8 cellular contexts compared by ENCODE assay signal in genomic region chr21:38806942-38807284, GRCh38. TPM values are rescaled to one million over a fixed set of nuclear protein-coding genes. Genes with fewer than 3 reads are reported as not detected.
A peak's percentile ranks its signal among the peaks of the same experiment; 100 is the strongest.
DNase-seq lines count a peak whose midpoint lies in the region; ATAC-seq, FAIRE-seq and TF ChIP-seq lines count a peak whose summit lies in the region.

No MANE protein-coding gene starts in this region.

- in situ Hi-C loops in GM12878 (cut with MboI) (no loop called here), KBM-7 (cut with MboI; ENCODE audit: low pct_unique_long_range_greater_than_20kb, low sequenced_read_pairs) (no loop called here)

- no TSS peak for BruUV-seq in GM12878 (replicated peaks; lab: Mats Ljungman, UMichigan)

- H4K20me1 ChIP-seq in DND-41 (ENCODE audit: insufficient read depth, low read length) (peaks cover 58% of the 10 kb centered on the region), GM12878 (ENCODE audit: control insufficient read depth, insufficient read depth) (no peaks in the 10 kb centered on the region)

- DNase-seq in DND-41 (no peak), NCI-H1105 treated with DMSO at 0.1 percent for 48 hours (lab: John Stamatoyannopoulos, UW) (peak; percentile 45), GM12878 (ENCODE audit: low read depth, low spot score) (no peak), lower lobe of right lung (no peak), aorta (no peak), KBM-7 (no peak)

- H3K4me3 ChIP-seq in DND-41 (ENCODE audit: low read depth in 1 of 2, low read length in 2 of 2) = peak overlapping the region; percentile 52 to 62
- peak overlapping the region; percentile 83 for H3K4me3 ChIP-seq in GM12878
- H3K4me3 ChIP-seq in lower lobe of right lung = peak overlapping the region; percentile 82
- peak overlapping the region; percentile 96 to 99 for H3K4me3 ChIP-seq in aorta (ENCODE audit: low read length in 2 of 2)

- no peaks in the 10 kb centered on the region for H3K9me3 ChIP-seq in DND-41 (ENCODE audit: insufficient read depth, low read length, severe bottlenecking)
- no peaks in the 10 kb centered on the region for H3K9me3 ChIP-seq in GM12878 (replicated peaks; ENCODE audit: control insufficient read depth, insufficient read depth, low read length)
- no peaks in the 10 kb centered on the region for H3K9me3 ChIP-seq in lower lobe of right lung
- no peaks in the 10 kb centered on the region for H3K9me3 ChIP-seq in aorta (ENCODE audit: control insufficient read depth, low read length)

- H3K79me2 ChIP-seq in DND-41 (ENCODE audit: insufficient read depth, low read length) (peaks cover 75% of the 10 kb centered on the region), GM12878 (ENCODE audit: control insufficient read depth, insufficient read depth, low read length) (no peaks in the 10 kb centered on the region)

- TF ChIP-seq POLR2A in GM12878 (IDR thresholded peaks at IDR 0.05; ENCODE audit: low read depth, low read length) = no peak

- H3K9ac ChIP-seq in DND-41 (ENCODE audit: low read depth, low read length) = peak overlapping the region; percentile 77
- H3K9ac ChIP-seq in GM12878 (ENCODE audit: control insufficient read depth, insufficient read depth, low read length) = peak overlapping the region; percentile 73; the same call in 1 of the 2 replicates

- POLR2A ChIA-PET in GM12878 (lab: Charles Lee) = no interaction called here

- H3K4me1 ChIP-seq in DND-41 (ENCODE audit: insufficient read depth, low read length) (peaks cover 60% of the 10 kb centered on the region), GM12878 (ENCODE audit: control insufficient read depth, insufficient read depth, low read length) (peaks cover 11% of the 10 kb centered on the region), lower lobe of right lung (peaks cover 60% of the 10 kb centered on the region), aorta (ENCODE audit: control insufficient read depth in 1 of 2, insufficient read depth in 2 of 2, low read length in 2 of 2) (peaks cover 2 to 12% of the 10 kb centered on the region in 2 donors)

- intact Hi-C loops in GM12878 (cut with micrococcal nuclease; ENCODE audit: unreplicated experiment) = no loop called here
- intact Hi-C loops in lower lobe of right lung (cut with DNase I) = no loop called here
- intact Hi-C loops in aorta (cut with DNase I) = loop anchor here (5.0 to 10.0 kb wide), 6 partner anchors 40 to 320 kb away; no protein-coding TSS in a partner anchor

- SMC1A ChIA-PET in GM12878 (lab: Charles Lee; ENCODE audit: uncharacterized antibody, unreplicated experiment) = interaction anchor here (0.6 to 1.3 kb wide), 7 partner anchors 25 to 374 kb away, joined by 3 to 4 read pairs (median 4); no protein-coding TSS in a partner anchor

- WGBS in GM12878 (ENCODE audit: insufficient coverage, insufficient replicate concordance, low lambda C conversion rate, missing lambda C conversion rate) = 33% methylated on average over 9 of the region's 9 CpGs
- 0% methylated on average over 9 of the region's 9 CpGs for WGBS in aorta, 2 donors

- H2AFZ ChIP-seq in DND-41 (ENCODE audit: low read depth, low read length) = no peak overlapping the region
- no peak overlapping the region for H2AFZ ChIP-seq in GM12878 (ENCODE audit: control insufficient read depth, low read depth, low read length)

- TF ChIP-seq EP300 in GM12878 (IDR thresholded peaks at IDR 0.05; ENCODE audit: borderline replicate concordance in 1 of 2, control insufficient read depth in 1 of 2, low read depth in 2 of 2, low read length in 2 of 2) = no peak

- RAD21 ChIA-PET in GM12878 (lab: Charles Lee; ENCODE audit: unreplicated experiment) = interaction anchor here (1.2 kb wide), 1 partner anchor 46 kb away, joined by 3 read pairs; no protein-coding TSS in a partner anchor

- ATAC-seq in DND-41 (ENCODE audit: insufficient read depth, low read depth) (no peak), GM12878 (no peak), lower lobe of right lung (no peak), aorta (ENCODE audit: low FRiP score) (no peak), HG02610 (IDR thresholded peaks at IDR 0.05; ENCODE audit: unreplicated experiment) (no peak), HG02642 (IDR thresholded peaks at IDR 0.05; ENCODE audit: poor library complexity, unreplicated experiment) (no peak)

- CTCF ChIA-PET in GM12878 (lab: Yijun Ruan, JAX) = interaction anchor here (1.2 to 2.3 kb wide), 2 partner anchors 25 to 57 kb away, joined by 5 to 6 read pairs; no protein-coding TSS in a partner anchor

- H3K27ac ChIP-seq in DND-41 (ENCODE audit: low read length) = peak overlapping the region; percentile 94
- H3K27ac ChIP-seq in GM12878 (ENCODE audit: control insufficient read depth, insufficient read depth) = no peak overlapping the region
- peak overlapping the region; percentile 98 for H3K27ac ChIP-seq in lower lobe of right lung
- H3K27ac ChIP-seq in aorta (ENCODE audit: low read depth in 1 of 2, low read length in 2 of 2) = peak overlapping the region; percentile 41 to 93

- no peaks in the 10 kb centered on the region for H3K27me3 ChIP-seq in DND-41 (ENCODE audit: insufficient read depth, low read length, poor library complexity)
- no peaks in the 10 kb centered on the region; a peak in 1 of 4 replicates for H3K27me3 ChIP-seq in GM12878 (replicated peaks in 1 of 2; ENCODE audit: control insufficient read depth in 2 of 2, insufficient read depth in 2 of 2, low read length in 1 of 2)
- H3K27me3 ChIP-seq in lower lobe of right lung (ENCODE audit: low read depth) = no peaks in the 10 kb centered on the region
- no peaks in the 10 kb centered on the region for H3K27me3 ChIP-seq in aorta (ENCODE audit: control insufficient read depth in 1 of 2, insufficient read depth in 2 of 2, low read length in 1 of 2)

- TF ChIP-seq RAD21 in GM12878 (IDR thresholded peaks at IDR 0.05; ENCODE audit: insufficient read depth, low read depth, low read length) = no peak

- H3K4me2 ChIP-seq in DND-41 (ENCODE audit: insufficient read depth, low read length) (peak overlapping the region; percentile 76), GM12878 (ENCODE audit: control insufficient read depth, insufficient read depth) (peak overlapping the region; percentile 99)

- H3K36me3 ChIP-seq in DND-41 (ENCODE audit: insufficient read depth, low read length) = peaks cover 49% of the 10 kb centered on the region
- H3K36me3 ChIP-seq in GM12878 (ENCODE audit: control insufficient read depth in 2 of 2, insufficient read depth in 2 of 2, low read length in 1 of 2) = no peaks in the 10 kb centered on the region
- H3K36me3 ChIP-seq in lower lobe of right lung = peaks cover 38% of the 10 kb centered on the region
- no peaks in the 10 kb centered on the region for H3K36me3 ChIP-seq in aorta (ENCODE audit: control insufficient read depth in 1 of 2, insufficient read depth in 2 of 2, low read length in 1 of 2)

- TF ChIP-seq CTCF in DND-41 (IDR thresholded peaks at IDR 0.05; ENCODE audit: borderline replicate concordance, extremely low read depth, low read length, poor library complexity, severe bottlenecking) = no peak
- TF ChIP-seq CTCF in GM12878 (IDR thresholded peaks at IDR 0.05 in 2 of 3, conservative IDR thresholded peaks at IDR 0.05 in 1 of 3; ENCODE audit: control insufficient read depth in 2 of 3, extremely low read depth in 1 of 3, insufficient read depth in 1 of 3, low read depth in 3 of 3, low read length in 3 of 3) = no peak
- TF ChIP-seq CTCF in lower lobe of right lung (IDR thresholded peaks at IDR 0.05) = no peak

- no peak for FAIRE-seq in GM12878 (lab: Jason Lieb, UNC)

TF ChIP-seq in GM12878, 131 proteins besides CTCF, POLR2A, EP300 and RAD21:
- no peak for TF ChIP-seq KAT2A (conservative IDR thresholded peaks at IDR 0.05; ENCODE audit: control insufficient read depth, low read depth, low read length)
- TF ChIP-seq KDM1A (IDR thresholded peaks at IDR 0.05; ENCODE audit: borderline replicate concordance) = no peak
- TF ChIP-seq RFX5 (IDR thresholded peaks at IDR 0.05; ENCODE audit: low read depth, low read length) = no peak
- TF ChIP-seq HDAC2 (IDR thresholded peaks at IDR 0.05) = no peak

RNA-seq across cellular contexts. Expression of gene ETS2, which starts 1.2 kb away (rescaled TPM):
- 2.2 and 2.7 TPM in 2 replicates for total RNA-seq in GM12878 (2013; cell fraction: nucleolus; rRNA removed)
- total RNA-seq in GM12878 (2014; rRNA removed) (3.1 and 3.4 TPM in 2 replicates), GM12878 (2014; rRNA removed; fragmentation: Illumina TruSeq; extraction: Trizol) (3.4 TPM in 2 replicates), GM12878 (2021) (8.6 and 10.1 TPM in 2 replicates), lower lobe of right lung (160 TPM), aorta (100 to 1,000 TPM; 145 to 232 TPM)
- 1.5 TPM for polyA plus RNA-seq in GM12878 (2011; ENCODE audit: low read depth)
- polyA plus RNA-seq in GM12878 (2011; rRNA removed) (2.7 and 4.7 TPM in 2 replicates), GM12878 (2014; fragmentation: Illumina TruSeq; extraction: Trizol) (6.5 and 7.8 TPM in 2 replicates), GM12878 (2014; fragmentation: Nextera tagmentation; extraction: Ambion mirVana) (1 to 10 TPM in 1 of 2 experiments, under 1 TPM in 1; 0.52 to 1.2 TPM), GM12878 (2014; rRNA removed) (5.4 and 6.4 TPM in 2 replicates), GM12878 (2016; fragmentation: Nextera tagmentation; extraction: Ambion mirVana) (1 to 10 TPM; 3.8 to 3.9 TPM), aorta (10 to 100 TPM; 40.2 to 76.8 TPM)
- 3.7 TPM in 2 replicates for polyA plus RNA-seq in GM12878 (2011; cell fraction: cytosol; rRNA removed)
- 8.2 and 8.8 TPM in 2 replicates for polyA plus RNA-seq in GM12878 (2011; cell fraction: nucleus; rRNA removed)
- 2.3 and 3.3 TPM in 2 replicates for polyA plus RNA-seq in GM12878 (2012)
- 3.9 and 4.6 TPM in 2 replicates for polyA minus RNA-seq in GM12878 (2011; rRNA and poly(A)+ RNA removed)
- polyA minus RNA-seq in GM12878 (2011; cell fraction: cytosol; rRNA and poly(A)+ RNA removed) = 3.6 TPM in 2 replicates
- 3.4 and 6.3 TPM in 2 replicates for polyA minus RNA-seq in GM12878 (2011; cell fraction: nucleus; rRNA and poly(A)+ RNA removed)

Comparison
In these comparisons a context has a peak if more than half of its experiments do, and no peak if none do; other contexts are left out.
1. RNA of gene ETS2, which starts 1.2 kb away (total RNA-seq): 145 to 232 TPM in aorta and 160 TPM in lower lobe of right lung (single experiment); 2.2 to 10.1 TPM in GM12878; every median in the first group is over 10 times any median in the second.
2. intact Hi-C loops: an anchor here in aorta (5.0 to 10.0 kb wide); none called in GM12878 and lower lobe of right lung.
3. Peak in every context shown above with its lines, with median percentiles within 50 percentile points of each other: H3K4me3 ChIP-seq.